ENCODE assay signal across 8 cellular contexts in genomic region chr13:32428581-32429072, GRCh38. TPM values are rescaled to one million over a fixed set of nuclear protein-coding genes. Genes with fewer than 3 reads are reported as not detected.
DNase-seq lines count a peak whose midpoint lies in the region; ATAC-seq and TF ChIP-seq lines count a peak whose summit lies in the region.

No MANE protein-coding gene starts in this region.

- TF ChIP-seq CTCF in A673 (conservative IDR thresholded peaks at IDR 0.05; ENCODE audit: low read depth, low read length) = no peak
- TF ChIP-seq CTCF in suprapubic skin (IDR thresholded peaks at IDR 0.05) = no peak

- 25% methylated on average over 7 of the region's 7 CpGs for WGBS in suprapubic skin

- H3K27me3 ChIP-seq in A673 (replicated peaks; ENCODE audit: insufficient read depth, low read depth, low read length, poor library complexity) (no peaks in the 10 kb centered on the region), HUES48 (ENCODE audit: control insufficient read depth, insufficient read depth, low read length) (peaks cover 16% of the 10 kb centered on the region), adipocyte (replicated peaks; ENCODE audit: control insufficient read depth, insufficient read depth, low read length) (no peaks in the 10 kb centered on the region), suprapubic skin (no peaks in the 10 kb centered on the region)

- TF ChIP-seq POLR2A in suprapubic skin (IDR thresholded peaks at IDR 0.05) = no peak

- TF ChIP-seq EP300 in suprapubic skin (IDR thresholded peaks at IDR 0.05) = no peak

- POLR2A ChIA-PET in A673 (lab: Charles Lee; ENCODE audit: low non-redundant PET) = interaction anchor here (0.7 kb wide), 1 partner anchor 39 kb away, joined by 4 read pairs; no protein-coding TSS in a partner anchor

- H3K9ac ChIP-seq in HUES48 (ENCODE audit: low read depth, low read length) = no peak overlapping the region
- peak overlapping the region; percentile 79 for H3K9ac ChIP-seq in adipocyte (ENCODE audit: low read length)

- H3K36me3 ChIP-seq in A673 (ENCODE audit: insufficient read depth, low read length, poor library complexity, severe bottlenecking) (no peaks in the 10 kb centered on the region), HUES48 (ENCODE audit: control insufficient read depth, insufficient read depth, low read length) (no peaks in the 10 kb centered on the region), adipocyte (ENCODE audit: control insufficient read depth, insufficient read depth, low read length, severe bottlenecking) (peaks cover 43% of the 10 kb centered on the region), suprapubic skin (no peaks in the 10 kb centered on the region)

- intact Hi-C loops in A673 (cut with micrococcal nuclease; ENCODE audit: unreplicated experiment) = no loop called here

- ATAC-seq in GM19397 (IDR thresholded peaks at IDR 0.05; ENCODE audit: unreplicated experiment) (no peak), GM19395 (IDR thresholded peaks at IDR 0.05; ENCODE audit: unreplicated experiment) (no peak)

- peak overlapping the region; percentile 82 for H3K4me3 ChIP-seq in A673 (ENCODE audit: low read depth, low read length, poor library complexity, severe bottlenecking)
- H3K4me3 ChIP-seq in HUES48 (ENCODE audit: low read depth, low read length) = peak overlapping the region; percentile 82
- H3K4me3 ChIP-seq in adipocyte (ENCODE audit: low read length) = peak overlapping the region; percentile 81
- peak overlapping the region; percentile 96 for H3K4me3 ChIP-seq in suprapubic skin

- H3K4me1 ChIP-seq in A673 (ENCODE audit: insufficient read depth, low read length, poor library complexity, severe bottlenecking) (peaks cover 10% of the 10 kb centered on the region), HUES48 (ENCODE audit: control insufficient read depth, insufficient read depth, low read length) (peaks cover 8% of the 10 kb centered on the region; the same call in 1 of the 2 replicates), adipocyte (ENCODE audit: control insufficient read depth, insufficient read depth, low read length) (peaks cover 18% of the 10 kb centered on the region), suprapubic skin (peaks cover 29% of the 10 kb centered on the region)

- DNase-seq in A673 (ENCODE audit: low spot score) = no peak
- DNase-seq in adipocyte (ENCODE audit: low read depth) = no peak
- DNase-seq in left kidney (ENCODE audit: low read depth, low spot score) = peak; percentile 48
- DNase-seq in suprapubic skin (ENCODE audit: low spot score in 2 of 2) = no peak
- DNase-seq in NCI-H774 (lab: John Stamatoyannopoulos, UW) = no peak

- no peak overlapping the region for H3K27ac ChIP-seq in A673 (ENCODE audit: low read depth, low read length, poor library complexity, severe bottlenecking)
- H3K27ac ChIP-seq in HUES48 (ENCODE audit: low read depth, low read length) = peak overlapping the region; percentile 48
- H3K27ac ChIP-seq in suprapubic skin = peak overlapping the region; percentile 95

- CTCF ChIA-PET in A673 (lab: Charles Lee) = no interaction called here

- no peaks in the 10 kb centered on the region for H3K9me3 ChIP-seq in A673 (ENCODE audit: low read depth, low read length, poor library complexity, severe bottlenecking)
- H3K9me3 ChIP-seq in HUES48 (ENCODE audit: control insufficient read depth, insufficient read depth, low read length) = no peaks in the 10 kb centered on the region
- no peaks in the 10 kb centered on the region for H3K9me3 ChIP-seq in adipocyte (ENCODE audit: control insufficient read depth, low read length)
- no peaks in the 10 kb centered on the region for H3K9me3 ChIP-seq in suprapubic skin

- BruUV-seq in A673 (replicated peaks; lab: Mats Ljungman, UMichigan) = no TSS peak

RNA-seq across cellular contexts. Expression of gene N4BP2L1, which starts 0.7 kb away (rescaled TPM):
- total RNA-seq in A673 (2021) (0.49 and 2.1 TPM in 2 replicates), suprapubic skin (10 to 100 TPM; 31.3 to 71.5 (median 34.6) TPM)

Comparison
In these comparisons a context has a peak if more than half of its experiments do, and no peak if none do; other contexts are left out.
1. RNA of gene N4BP2L1, which starts 0.7 kb away (total RNA-seq): 31.3 to 71.5 TPM in suprapubic skin; 0.49 to 2.1 TPM in A673; every median in the first group is over 10 times any median in the second.
2. Peak in every context shown above with its lines, with median percentiles within 50 percentile points of each other: H3K4me3 ChIP-seq.